Comparison of ENCODE assay signal across 8 cellular contexts in genomic region chr2:30208453-30208852, GRCh38. TPM values are rescaled to one million over a fixed set of nuclear protein-coding genes. Genes with fewer than 3 reads are reported as not detected.
DNase-seq lines count a peak whose midpoint lies in the region; ATAC-seq and TF ChIP-seq lines count a peak whose summit lies in the region.

No MANE protein-coding gene starts in this region.

- TF ChIP-seq POLR2A in NB4 (IDR thresholded peaks at IDR 0.05; ENCODE audit: extremely low read depth, insufficient read length) (no peak), GM18505 (IDR thresholded peaks at IDR 0.05; ENCODE audit: borderline replicate concordance, extremely low read depth, insufficient read depth, insufficient read length) (no peak)

- peak; percentile 90 for TF ChIP-seq CTCF in 22Rv1 (IDR thresholded peaks at IDR 0.05)
- TF ChIP-seq CTCF in NB4 (IDR thresholded peaks at IDR 0.05; ENCODE audit: low read depth, low read length) = peak; percentile 69
- peak; percentile 82 for TF ChIP-seq CTCF in colonic mucosa (IDR thresholded peaks at IDR 0.05)

- no peaks in the 10 kb centered on the region for H3K36me3 ChIP-seq in colonic mucosa

- no peaks in the 10 kb centered on the region for H3K27me3 ChIP-seq in colonic mucosa

- H3K27ac ChIP-seq in 22Rv1 (no peak overlapping the region), colonic mucosa (no peak overlapping the region)

- intact Hi-C loops in colonic mucosa (cut with DNase I) (loop anchor here (2.0 kb wide), 1 partner anchor 498 kb away; no protein-coding TSS in a partner anchor), left colon (cut with DNase I, micrococcal nuclease) (loop anchor here in 1 of 2 donors (5.0 kb wide), 1 partner anchor 499 kb away; no protein-coding TSS in a partner anchor)

- H3K9me3 ChIP-seq in colonic mucosa = no peaks in the 10 kb centered on the region

- H3K4me3 ChIP-seq in NB4 (ENCODE audit: low read depth, low read length) (no peak overlapping the region), colonic mucosa (no peak overlapping the region)

- peak; percentile 97 for ATAC-seq in left colon
- no peak for ATAC-seq in GM18505 (IDR thresholded peaks at IDR 0.05; ENCODE audit: unreplicated experiment)

- DNase-seq in GM03348 (ENCODE audit: low spot score) (peak; percentile 83), NB4 (ENCODE audit: low read depth) (peak; percentile 54), SW480 (ENCODE audit: low spot score) (peak; percentile 80), colonic mucosa (peak; percentile 56), left colon (peak; percentile 46 to 58)
- peak; percentile 4 for DNase-seq in stimulated activated naive CD4-positive, alpha-beta T cell treated with Interleukin-2 at 50 U/mL for 16 hours (lab: John Stamatoyannopoulos, UW)

- H3K4me1 ChIP-seq in colonic mucosa = no peaks in the 10 kb centered on the region

- no peak overlapping the region for H3K9ac ChIP-seq in colonic mucosa (ENCODE audit: low read depth in 2 of 2, low read length in 2 of 2)

RNA-seq across cellular contexts. Expression of gene LBH, which starts 22.9 kb away (rescaled TPM):
- total RNA-seq in colonic mucosa (10 to 100 TPM in 1 of 2 donors, 1 to 10 TPM in 1; 8.7 to 16.1 TPM), left colon (10 to 100 TPM in 1 of 2 donors, 1 to 10 TPM in 1; 7.5 to 14.5 TPM)

Comparison
In these comparisons a context has a peak if more than half of its experiments do, and no peak if none do; other contexts are left out.
1. DNase-seq: peak in every context shown above with its lines; median percentile 83 in GM03348; 80 in SW480; 56 in colonic mucosa; 54 in NB4; 52 in left colon; 4 in stimulated activated naive CD4-positive, alpha-beta T cell treated with Interleukin-2 at 50 U/mL for 16 hours.